Comparison of ENCODE assay signal across 17 cellular contexts in the genomic region with DNA sequence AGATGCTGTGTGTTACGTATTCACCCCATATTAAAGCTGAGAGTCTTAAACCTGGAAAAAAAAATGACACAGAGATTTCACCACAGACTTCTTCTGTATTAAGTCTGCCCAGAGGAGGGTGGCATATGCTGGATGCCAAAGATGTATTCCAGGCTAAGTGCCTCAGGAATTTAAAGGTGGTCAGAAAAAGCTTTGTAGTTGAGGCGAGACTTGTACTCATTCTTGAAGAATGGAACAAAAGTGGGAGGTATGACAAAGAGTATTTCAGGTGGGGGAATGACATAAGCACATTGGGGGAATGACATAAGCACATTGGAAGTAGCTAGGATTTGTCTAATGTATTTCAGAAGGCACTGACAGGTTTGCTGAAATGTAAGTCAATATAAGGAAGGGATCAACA.
A peak's percentile ranks its signal among the peaks of the same experiment; 100 is the strongest.
DNase-seq lines count a peak whose midpoint lies in the region; ATAC-seq and TF ChIP-seq lines count a peak whose summit lies in the region.
"Had no signal": no experiment of that assay in that cellular context is flagged by ENCODE, and none has a peak within 500 bp of the region (broad histone marks: within the 10 kb centered on the region; RNA-seq: fewer than 3 reads in every experiment).

No MANE protein-coding gene starts in this region.

- no peaks in the 10 kb centered on the region for H3K9me3 ChIP-seq in CD4-positive, alpha-beta memory T cell (ENCODE audit: control insufficient read depth in 1 of 2, low read length in 2 of 2)
- H3K9me3 ChIP-seq in T-helper 17 cell (ENCODE audit: control insufficient read depth, low read length, poor library complexity, severe bottlenecking) = no peaks in the 10 kb centered on the region
- H3K9me3 ChIP-seq: HAP-1, ovary, testis had no signal

- H3K27me3 Mint-ChIP-seq in CD4-positive, alpha-beta memory T cell = no peaks in the 10 kb centered on the region
- H3K27me3 Mint-ChIP-seq in T-helper 17 cell (no peaks in the 10 kb centered on the region), HFFc6 (ENCODE audit: insufficient read depth) (no peaks in the 10 kb centered on the region)

- TF ChIP-seq CTCF in kidney epithelial cell (IDR thresholded peaks at IDR 0.05; ENCODE audit: insufficient read depth, low read length, poor library complexity, severe bottlenecking) (no peak), HFFc6 (IDR thresholded peaks at IDR 0.05) (no peak)

- no peak for ATAC-seq in T-helper 17 cell
- no peak for ATAC-seq in HG02759 (IDR thresholded peaks at IDR 0.05; ENCODE audit: unreplicated experiment)
- ATAC-seq: left ventricle myocardium superior, Panc1 had no signal

- peaks cover 3 to 31% of the 10 kb centered on the region in 2 donors for H3K36me3 Mint-ChIP-seq in CD4-positive, alpha-beta memory T cell
- H3K36me3 Mint-ChIP-seq in T-helper 17 cell (ENCODE audit: low read depth) (peaks cover 9% of the 10 kb centered on the region), HFFc6 (ENCODE audit: low read depth) (peaks cover 7% of the 10 kb centered on the region)

- CTCF ChIA-PET in CD4-positive, alpha-beta memory T cell (lab: Charles Lee; ENCODE audit: partially characterized antibody) = interaction anchor here (1.5 kb wide), 1 partner anchor 11 kb away, joined by 3 read pairs; no protein-coding TSS in a partner anchor

- no peak overlapping the region for H3K4me3 ChIP-seq in CD4-positive, alpha-beta memory T cell (ENCODE audit: low read length in 2 of 2)
- no peak overlapping the region for H3K4me3 ChIP-seq in kidney epithelial cell (ENCODE audit: low read depth, low read length)
- H3K4me3 ChIP-seq: HAP-1, ovary, testis had no signal

- no peak overlapping the region for H3K27ac ChIP-seq in CD4-positive, alpha-beta memory T cell (ENCODE audit: low read depth, low read length)
- H3K27ac ChIP-seq: ovary, testis, VCaP had no signal

- DNase-seq in ACHN = peak; percentile 20
- DNase-seq in CD4-positive, alpha-beta memory T cell = no peak
- DNase-seq in T-helper 17 cell = no peak
- peak; percentile 88 for DNase-seq in kidney epithelial cell (ENCODE audit: low read depth)
- DNase-seq in HFFc6 = no peak
- no peak for DNase-seq in HT-29 (ENCODE audit: low spot score)
- DNase-seq: left ventricle myocardium superior; NCI-H1048; NCI-H82; ovary; stimulated activated CD4-positive, alpha-beta T cell treated with anti-CD3 and anti-CD28 coated beads, Interleukin-4, amount 100 ng/mL, for 24 hours; stimulated activated CD8-positive, alpha-beta memory T cell treated with anti-CD3 and anti-CD28 coated beads, Interleukin-4, amount 100 ng/mL, for 48 hours; testis had no signal

- no peaks in the 10 kb centered on the region for H3K27me3 ChIP-seq in CD4-positive, alpha-beta memory T cell (ENCODE audit: insufficient read depth, low read length)
- H3K27me3 ChIP-seq in kidney epithelial cell (ENCODE audit: control insufficient read depth, insufficient read depth, low read length) = no peaks in the 10 kb centered on the region
- H3K27me3 ChIP-seq: ovary, testis had no signal

- H3K4me1 ChIP-seq in CD4-positive, alpha-beta memory T cell (ENCODE audit: insufficient read depth, low read length) = peaks cover 20% of the 10 kb centered on the region
- H3K4me1 ChIP-seq: HAP-1, testis had no signal

- intact Hi-C loops in CD4-positive, alpha-beta memory T cell (cut with micrococcal nuclease) = no loop called here

- peaks cover 0 to under 1% (median 0%) of the 10 kb centered on the region in 8 donors for H3K9me3 Mint-ChIP-seq in CD4-positive, alpha-beta memory T cell
- no peaks in the 10 kb centered on the region for H3K9me3 Mint-ChIP-seq in HFFc6

- H3K4me1 Mint-ChIP-seq in CD4-positive, alpha-beta memory T cell = peaks cover 24 to 44% (median 37%) of the 10 kb centered on the region in 4 donors
- H3K4me1 Mint-ChIP-seq in T-helper 17 cell = peaks cover 28% of the 10 kb centered on the region
- peaks cover 59% of the 10 kb centered on the region for H3K4me1 Mint-ChIP-seq in HFFc6 (ENCODE audit: low read depth)

- in situ Hi-C loops in ACHN (cut with HindIII; ENCODE audit: low pct_ligation_motif_present, low pct_unique_long_range_greater_than_20kb, low sequenced_read_pairs) = no loop called here

- POLR2A ChIA-PET in CD4-positive, alpha-beta memory T cell (lab: Charles Lee; ENCODE audit: partially characterized antibody) = interaction anchor here (0.9 kb wide), 1 partner anchor 27 kb away, joined by 3 read pairs; no protein-coding TSS in a partner anchor

- H3K36me3 ChIP-seq in CD4-positive, alpha-beta memory T cell (ENCODE audit: insufficient read depth, low read length) = no peaks in the 10 kb centered on the region
- no peaks in the 10 kb centered on the region for H3K36me3 ChIP-seq in kidney epithelial cell (ENCODE audit: control insufficient read depth, insufficient read depth, low read length)
- H3K36me3 ChIP-seq: HAP-1, ovary had no signal

- H3K27ac Mint-ChIP-seq in CD4-positive, alpha-beta memory T cell = peak overlapping the region in 6 of 7 donors; percentile 8 to 79 (median 48)
- H3K27ac Mint-ChIP-seq in T-helper 17 cell (peak overlapping the region; percentile 6), HFFc6 (no peak overlapping the region)

- peak overlapping the region in 4 of 8 donors; percentile 1 to 63 (median 9) for H3K4me3 Mint-ChIP-seq in CD4-positive, alpha-beta memory T cell
- H3K4me3 Mint-ChIP-seq in T-helper 17 cell (no peak overlapping the region), HFFc6 (no peak overlapping the region)

Comparison
In these comparisons a context has a peak if more than half of its experiments do, and no peak if none do; other contexts are left out.
1. DNase-seq: peak in ACHN (single experiment) and kidney epithelial cell (single experiment); none in CD4-positive, alpha-beta memory T cell (0 of 5), T-helper 17 cell (0 of 3), HFFc6 (single experiment) and HT-29 (single experiment).